In genomic region chr15:77126516-77126915, GRCh38 we compare ENCODE assay signal across 23 cellular contexts.
"Had no signal": no experiment of that assay in that cellular context is flagged by ENCODE, and none has a peak within 500 bp of the region (broad histone marks: within the 10 kb centered on the region; RNA-seq: fewer than 3 reads in every experiment).

No MANE protein-coding gene starts in this region.

- H3K27ac ChIP-seq: ascending aorta, KMS-11, Peyer's patch, RWPE1 had no signal

- H3K9ac ChIP-seq: KMS-11 had no signal

- H3K4me2 ChIP-seq: KMS-11 had no signal

- H3K27me3 ChIP-seq: ascending aorta, Peyer's patch had no signal

- H3K4me3 ChIP-seq: ascending aorta, Peyer's patch had no signal

- H3K9me3 ChIP-seq: ascending aorta, Peyer's patch had no signal

- ATAC-seq: activated CD8-positive, alpha-beta memory T cell treated with anti-CD3 and anti-CD28 coated beads, Interleukin-2, amount 10 ng/mL, durations not matched to agents 7 days and 5 days; T-helper 17 cell had no signal

- H3K36me3 ChIP-seq: ascending aorta, Peyer's patch had no signal

- DNase-seq: activated B cell treated with CpG ODN at 0.5 μM for 24 hours; activated CD4-positive, alpha-beta T cell treated with anti-CD3 and anti-CD28 coated beads for 1 hour; activated CD4-positive, alpha-beta T cell treated with anti-CD3 and anti-CD28 coated beads, Interleukin-2, amount 10 ng/mL, durations not matched to agents 24 days and 14 days; activated CD4-positive, alpha-beta T cell treated with anti-CD3 and anti-CD28 coated beads, Interleukin-2, amount 50 U/mL, for 48 hours; activated CD8-positive, alpha-beta memory T cell treated with anti-CD3 and anti-CD28 coated beads, Interleukin-2, amount 10 ng/mL, durations not matched to agents 7 days and 5 days; activated effector memory CD4-positive, alpha-beta T cell treated with Interleukin-2 at 50 U/mL for 16 hours; activated naive CD4-positive, alpha-beta T cell; activated T-cell treated with anti-CD3 and anti-CD28 coated beads, Interleukin-2, amount 50 U/mL, for 24 hours; NCI-H1092 treated with DMSO at 0.1 percent for 48 hours; NCI-H1417 treated with DMSO at 0.1 percent for 48 hours; NCI-H1694; NCI-H2029; NCI-H2107; NCI-H345; NCI-H510A; NCI-H526 treated with DMSO at 0.1 percent for 48 hours; Peyer's patch; SHP77 treated with DMSO at 0.1 percent for 48 hours; T-helper 17 cell; T-helper 9 cell had no signal

- H3K4me1 ChIP-seq: ascending aorta had no signal
